In genomic region chr18:46728219-46728930, GRCh38 we compare ENCODE assay signal across 20 cellular contexts. TPM values are rescaled to one million over a fixed set of nuclear protein-coding genes. Genes with fewer than 3 reads are reported as not detected.
"Had no signal": no experiment of that assay in that cellular context is flagged by ENCODE, and none has a peak within 500 bp of the region (broad histone marks: within the 10 kb centered on the region; RNA-seq: fewer than 3 reads in every experiment).

No MANE protein-coding gene starts in this region.

- H3K27ac Mint-ChIP-seq: naive thymus-derived CD8-positive, alpha-beta T cell; stimulated activated naive CD8-positive, alpha-beta T cell treated with anti-CD3 and anti-CD28 coated beads, Interleukin-15, amount 100 ng/mL, for 72 hours had no signal

- H3K4me3 Mint-ChIP-seq: naive thymus-derived CD8-positive, alpha-beta T cell; stimulated activated naive B cell treated with anti-CD40 and anti-IgM and Interleukin-4, amounts not matched to agents 10 μg/mL and 1 μg/mL and 100 μg/mL, for 72 hours; stimulated activated naive CD8-positive, alpha-beta T cell treated with anti-CD3 and anti-CD28 coated beads, Interleukin-15, amount 100 ng/mL, for 72 hours had no signal

- DNase-seq: effector memory CD4-positive, alpha-beta T cell; esophagus squamous epithelium; foreskin fibroblast; kidney; left colon; left ventricle myocardium superior; mesenchymal stem cell; naive thymus-derived CD8-positive, alpha-beta T cell; spleen; stimulated activated CD4-positive, alpha-beta T cell treated with anti-CD3 and anti-CD28 coated beads, Interleukin-15, amount 100 ng/mL, for 24 hours; stimulated activated CD4-positive, alpha-beta T cell treated with anti-CD3 and anti-CD28 coated beads, Interleukin-1b, Interleukin-23, amount 100 ng/mL, for 48 hours; stimulated activated CD4-positive, alpha-beta T cell treated with anti-CD3 and anti-CD28 coated beads, Interleukin-4, amount 100 ng/mL, for 24 hours; stimulated activated naive B cell treated with anti-CD40 and anti-IgM and Interleukin-4, amounts not matched to agents 10 μg/mL and 1 μg/mL and 100 μg/mL, for 72 hours; stimulated activated naive CD8-positive, alpha-beta T cell treated with anti-CD3 and anti-CD28 coated beads, Interleukin-15, amount 100 ng/mL, for 72 hours; transverse colon had no signal

- H3K4me1 Mint-ChIP-seq: naive thymus-derived CD8-positive, alpha-beta T cell; stimulated activated naive B cell treated with anti-CD40 and anti-IgM and Interleukin-4, amounts not matched to agents 10 μg/mL and 1 μg/mL and 100 μg/mL, for 72 hours; stimulated activated naive CD8-positive, alpha-beta T cell treated with anti-CD3 and anti-CD28 coated beads, Interleukin-15, amount 100 ng/mL, for 72 hours had no signal

- ATAC-seq: left colon; left ventricle myocardium superior; naive thymus-derived CD8-positive, alpha-beta T cell; sciatic nerve; stimulated activated naive B cell treated with anti-CD40 and anti-IgM and Interleukin-4, amounts not matched to agents 10 μg/mL and 1 μg/mL and 100 μg/mL, for 72 hours; stimulated activated naive CD8-positive, alpha-beta T cell treated with anti-CD3 and anti-CD28 coated beads, Interleukin-15, amount 100 ng/mL, for 72 hours had no signal

- H3K27ac ChIP-seq: esophagus squamous epithelium, neutrophil, prostate gland, spleen, thoracic aorta, transverse colon had no signal

RNA-seq across cellular contexts. Expression of gene ST8SIA5, which starts 28.5 kb away (rescaled TPM):
- total RNA-seq: epithelial cell of proximal tubule, esophagus squamous epithelium had no signal
